In the genomic region with DNA sequence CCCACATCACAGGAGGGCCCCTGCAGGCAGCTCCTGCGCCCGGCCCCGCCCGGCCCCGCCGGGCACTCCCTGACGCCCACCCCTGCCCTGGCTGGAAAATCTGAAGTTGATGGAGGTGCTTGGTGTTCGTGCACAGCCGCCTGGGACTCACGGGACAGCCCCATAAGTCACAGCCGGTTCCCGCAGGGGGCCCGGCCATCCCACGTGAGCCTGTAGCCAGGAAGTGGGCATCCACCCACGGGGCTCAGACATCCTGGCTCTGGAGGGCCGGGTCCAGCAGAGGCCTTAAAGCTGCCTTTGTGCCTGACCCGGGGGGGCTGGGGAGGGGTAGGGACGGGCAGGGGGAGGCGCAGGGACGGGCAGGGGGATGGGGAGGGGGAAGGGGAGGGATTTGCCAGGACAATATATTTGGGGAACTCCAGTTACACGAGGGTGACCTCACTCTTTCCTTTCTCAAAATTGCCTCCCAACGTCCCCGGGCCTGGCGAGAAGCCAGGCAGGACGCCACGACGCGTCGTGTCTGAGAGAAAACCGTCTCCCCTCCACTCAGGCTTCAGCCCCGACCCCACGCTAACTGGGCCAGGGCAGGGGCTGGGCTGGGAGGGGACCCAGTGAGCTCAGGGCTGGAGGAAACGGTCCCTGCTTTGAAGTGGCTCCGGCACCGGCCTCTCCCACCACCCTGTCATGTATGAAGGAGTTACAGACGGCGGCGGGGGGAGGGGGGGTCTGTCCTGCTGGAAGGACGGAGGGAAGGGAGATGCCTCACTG, we compare ENCODE assay signal across 8 cellular contexts.
DNase-seq lines count a peak whose midpoint lies in the region; ATAC-seq and TF ChIP-seq lines count a peak whose summit lies in the region.

No MANE protein-coding gene starts in this region.

- ATAC-seq in HG02798 (IDR thresholded peaks at IDR 0.05; ENCODE audit: poor library complexity, unreplicated experiment): peak; percentile 54
- no peak for ATAC-seq in psoas muscle
- ATAC-seq in upper lobe of right lung: peak; percentile 62

- H3K36me3 ChIP-seq in psoas muscle (ENCODE audit: insufficient read depth in 1 of 2, low read depth in 1 of 2): no peaks in the 10 kb centered on the region
- no peaks in the 10 kb centered on the region for H3K36me3 ChIP-seq in upper lobe of right lung

- intact Hi-C loops in psoas muscle (cut with DNase I): loop anchor here in 1 of 2 donors (5.0 kb wide), 1 partner anchor 59 kb away; no protein-coding TSS in a partner anchor
- intact Hi-C loops in upper lobe of right lung (cut with DNase I): no loop called here

- H3K27me3 ChIP-seq in psoas muscle (ENCODE audit: insufficient read depth in 3 of 3, low read length in 2 of 3) (peaks cover 0 to 10% (median 0%) of the 10 kb centered on the region in 3 donors), upper lobe of right lung (no peaks in the 10 kb centered on the region)

- 27 to 37% (median 34%) methylated on average over 37 to 39 of the region's 39 CpGs for WGBS in psoas muscle, 3 donors

- peak overlapping the region; percentile 9 for H3K27ac ChIP-seq in psoas muscle
- H3K27ac ChIP-seq in upper lobe of right lung: peak overlapping the region; percentile 84

- H3K4me1 ChIP-seq in psoas muscle (peaks cover 3% of the 10 kb centered on the region), upper lobe of right lung (peaks cover 38% of the 10 kb centered on the region)

- H3K4me3 ChIP-seq in choroid plexus epithelial cell (ENCODE audit: low read depth, low read length) (no peak overlapping the region), psoas muscle (peak overlapping the region; percentile 4), upper lobe of right lung (peak overlapping the region; percentile 8)

- DNase-seq in GM03348 (ENCODE audit: low spot score) (peak; percentile 41), choroid plexus epithelial cell (ENCODE audit: low read depth) (peak; percentile 35), psoas muscle (peak; percentile 62 to 63), upper lobe of right lung (peak; percentile 85), NCI-H446 (lab: John Stamatoyannopoulos, UW) (no peak), NCI-H1092 (lab: John Stamatoyannopoulos, UW) (no peak)
- DNase-seq in activated CD4-positive, CD25-positive, alpha-beta regulatory T cell treated with anti-CD3 and anti-CD28 coated beads, Interleukin-2, amount 50 U/mL, for 72 hours: peak; percentile 83

- H3K9me3 ChIP-seq in psoas muscle: no peaks in the 10 kb centered on the region
- H3K9me3 ChIP-seq in upper lobe of right lung: no peaks in the 10 kb centered on the region

- TF ChIP-seq CTCF in choroid plexus epithelial cell (conservative IDR thresholded peaks at IDR 0.05; ENCODE audit: low read depth, low read length) (no peak), psoas muscle (IDR thresholded peaks at IDR 0.05) (no peak), upper lobe of right lung (IDR thresholded peaks at IDR 0.05) (no peak)

Comparison
In these comparisons a context has a peak if more than half of its experiments do, and no peak if none do; other contexts are left out.
1. DNase-seq: peak in GM03348 (single experiment), activated CD4-positive, CD25-positive, alpha-beta regulatory T cell treated with anti-CD3 and anti-CD28 coated beads, Interleukin-2, amount 50 U/mL, for 72 hours (single experiment), choroid plexus epithelial cell (single experiment), psoas muscle (2 of 2) and upper lobe of right lung (single experiment); none in NCI-H446 (0 of 2) and NCI-H1092 (single experiment).
2. ATAC-seq: peak in HG02798 (single experiment) and upper lobe of right lung (single experiment); none in psoas muscle (0 of 4).